8 cellular contexts compared by ENCODE assay signal in genomic region chr1:112507896-112508241, GRCh38. TPM values are rescaled to one million over a fixed set of nuclear protein-coding genes. Genes with fewer than 3 reads are reported as not detected.
DNase-seq lines count a peak whose midpoint lies in the region; ATAC-seq and TF ChIP-seq lines count a peak whose summit lies in the region.

No MANE protein-coding gene starts in this region.

- WGBS in right lobe of liver (ENCODE audit: insufficient coverage, low coverage, low lambda C conversion rate, missing lambda C conversion rate): 8% methylated on average over 4 of the region's 15 CpGs

- TF ChIP-seq POLR2A in right lobe of liver (IDR thresholded peaks at IDR 0.05): no peak

- H3K4me1 ChIP-seq in adipocyte (ENCODE audit: control insufficient read depth, insufficient read depth, low read length) (peaks cover 12% of the 10 kb centered on the region), right lobe of liver (peaks cover 0 to 15% (median 4%) of the 10 kb centered on the region in 4 donors), stomach smooth muscle (ENCODE audit: control insufficient read depth, insufficient read depth, low read length) (peaks cover 22% of the 10 kb centered on the region)

- H3K9ac ChIP-seq in adipocyte (ENCODE audit: low read length): peak overlapping the region; percentile 15
- no peak overlapping the region for H3K9ac ChIP-seq in stomach smooth muscle (ENCODE audit: low read length in 2 of 2)

- H3K27ac Mint-ChIP-seq in CD14-positive monocyte: no peak overlapping the region

- H3K4me3 Mint-ChIP-seq in CD14-positive monocyte: peak overlapping the region; percentile 61 to 85

- peaks cover 0 to 12% (median 4%) of the 10 kb centered on the region in 7 donors for H3K9me3 Mint-ChIP-seq in CD14-positive monocyte

- H3K27ac ChIP-seq in right lobe of liver (no peak overlapping the region), stomach smooth muscle (ENCODE audit: low read length) (no peak overlapping the region)

- H3K4me3 ChIP-seq in adipocyte (ENCODE audit: low read length): peak overlapping the region; percentile 76
- peak overlapping the region in 2 of 3 donors; percentile 24 to 29 for H3K4me3 ChIP-seq in right lobe of liver
- peak overlapping the region; percentile 60 to 76 for H3K4me3 ChIP-seq in stomach smooth muscle (ENCODE audit: low read length in 2 of 2)

- peaks cover 58 to 89% (median 74%) of the 10 kb centered on the region in 3 donors for H3K27me3 Mint-ChIP-seq in CD14-positive monocyte (ENCODE audit: low read depth in 3 of 3)

- peaks cover 15% of the 10 kb centered on the region for H3K4me1 Mint-ChIP-seq in CD14-positive monocyte

- H3K9me3 ChIP-seq in adipocyte (ENCODE audit: control insufficient read depth, low read length) (no peaks in the 10 kb centered on the region), right lobe of liver (no peaks in the 10 kb centered on the region), stomach smooth muscle (ENCODE audit: control insufficient read depth in 2 of 2, low read length in 2 of 2) (no peaks in the 10 kb centered on the region)

- intact Hi-C loops in CD14-positive monocyte (cut with micrococcal nuclease) (loop anchor here in 1 of 2 donors (10.0 kb wide), 1 partner anchor 197 kb away; the partner anchor contains the start of gene RHOC), right lobe of liver (cut with DNase I) (loop anchor here in 1 of 2 donors (10.0 kb wide), 1 partner anchor 197 kb away; the partner anchor contains the start of gene RHOC)

- peaks cover 0 to 5% of the 10 kb centered on the region in 2 donors for H3K36me3 Mint-ChIP-seq in CD14-positive monocyte

- peaks cover 31% of the 10 kb centered on the region for H3K27me3 ChIP-seq in adipocyte (replicated peaks; ENCODE audit: control insufficient read depth, insufficient read depth, low read length)
- H3K27me3 ChIP-seq in right lobe of liver: peaks cover 4 to 19% of the 10 kb centered on the region in 2 donors
- H3K27me3 ChIP-seq in stomach smooth muscle (ENCODE audit: control insufficient read depth in 1 of 2, insufficient read depth in 2 of 2, low read length in 2 of 2): peaks cover 39 to 44% of the 10 kb centered on the region in 2 donors

- H3K36me3 ChIP-seq in adipocyte (ENCODE audit: control insufficient read depth, insufficient read depth, low read length, severe bottlenecking) (no peaks in the 10 kb centered on the region), right lobe of liver (no peaks in the 10 kb centered on the region), stomach smooth muscle (ENCODE audit: control insufficient read depth in 2 of 2, insufficient read depth in 2 of 2, low read length in 2 of 2) (no peaks in the 10 kb centered on the region)

- TF ChIP-seq CTCF in CD14-positive monocyte (IDR thresholded peaks at IDR 0.05) (no peak), right lobe of liver (IDR thresholded peaks at IDR 0.05) (no peak)

- DNase-seq in CD14-positive monocyte (ENCODE audit: low spot score): no peak
- peak; percentile 64 for DNase-seq in NAMALWA (ENCODE audit: low spot score)
- DNase-seq in adipocyte (ENCODE audit: low read depth): peak; percentile 47
- no peak for DNase-seq in right lobe of liver
- DNase-seq in glomerular visceral epithelial cell (ENCODE audit: extremely low spot score): no peak
- DNase-seq in activated CD4-positive, CD25-positive, alpha-beta regulatory T cell treated with anti-CD3 and anti-CD28 coated beads, Interleukin-2, amount 50 U/mL, for 72 hours: no peak
- no peak for DNase-seq in NCI-H187 (lab: John Stamatoyannopoulos, UW)

- ATAC-seq in right lobe of liver: no peak

RNA-seq across cellular contexts. Expression of gene WNT2B, which starts 0.9 kb away (rescaled TPM):
- polyA plus RNA-seq in CD14-positive monocyte: under 1 TPM in 1 of 2 donors, not detected in 1; 0.07 TPM
- total RNA-seq in right lobe of liver: under 1 TPM; 0.20 to 0.68 (median 0.37) TPM

Comparison
In these comparisons a context has a peak if more than half of its experiments do, and no peak if none do; other contexts are left out.
1. DNase-seq: peak in NAMALWA (single experiment) and adipocyte (single experiment); none in CD14-positive monocyte (single experiment), right lobe of liver (0 of 3), glomerular visceral epithelial cell (single experiment), activated CD4-positive, CD25-positive, alpha-beta regulatory T cell treated with anti-CD3 and anti-CD28 coated beads, Interleukin-2, amount 50 U/mL, for 72 hours (single experiment) and NCI-H187 (0 of 2).
2. Peak in every context shown above with its lines, with median percentiles within 50 percentile points of each other: H3K4me3 ChIP-seq.